Comparison of ENCODE assay signal across 15 cellular contexts in the genomic region with DNA sequence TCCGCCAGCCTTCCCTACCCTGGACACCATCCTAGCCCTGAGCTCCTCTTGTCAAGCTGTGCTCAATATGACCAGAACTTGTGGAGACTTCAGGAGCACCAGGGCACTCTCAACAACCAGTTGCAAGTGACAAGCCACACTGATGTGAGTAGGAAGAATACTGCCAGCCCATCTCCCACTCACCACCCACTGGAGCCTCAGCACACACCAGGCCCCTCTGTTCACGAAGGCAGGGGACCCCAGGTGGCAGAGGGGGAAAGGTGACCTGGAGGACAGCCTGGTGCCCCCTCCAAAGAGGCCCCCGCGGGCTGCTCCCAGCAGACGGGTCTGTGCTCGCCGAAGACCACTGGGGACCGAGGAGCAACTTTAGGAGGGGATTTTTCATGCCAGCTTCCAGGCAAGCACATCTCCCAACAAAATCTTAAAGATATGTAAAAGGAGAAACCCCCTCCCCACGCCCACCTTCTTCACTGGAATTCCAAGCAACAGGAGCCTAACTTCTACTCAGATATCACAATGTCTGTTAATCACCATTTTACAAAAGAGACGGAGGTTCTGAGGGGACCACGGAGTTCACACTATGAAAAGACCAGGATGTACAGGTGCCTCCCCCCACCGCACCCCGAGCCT. TPM values are rescaled to one million over a fixed set of nuclear protein-coding genes. Genes with fewer than 3 reads are reported as not detected.
A peak's percentile ranks its signal among the peaks of the same experiment; 100 is the strongest.
DNase-seq lines count a peak whose midpoint lies in the region; ATAC-seq and TF ChIP-seq lines count a peak whose summit lies in the region.
"Had no signal": no experiment of that assay in that cellular context is flagged by ENCODE, and none has a peak within 500 bp of the region (broad histone marks: within the 10 kb centered on the region; RNA-seq: fewer than 3 reads in every experiment).

No MANE protein-coding gene starts in this region.

- CTCF ChIA-PET in CD8-positive, alpha-beta T cell (lab: Charles Lee) = no interaction called here
- CTCF ChIA-PET in IMR-90 (lab: Yijun Ruan, JAX) = no interaction called here

- no peak overlapping the region for H3K27ac Mint-ChIP-seq in CD8-positive, alpha-beta T cell
- H3K27ac Mint-ChIP-seq in glutamatergic neuron (ENCODE audit: unreplicated experiment) = no peak overlapping the region
- H3K27ac Mint-ChIP-seq in HFFc6 = no peak overlapping the region

- H3K9me3 Mint-ChIP-seq in CD8-positive, alpha-beta T cell = no peaks in the 10 kb centered on the region
- H3K9me3 Mint-ChIP-seq in glutamatergic neuron (ENCODE audit: unreplicated experiment) = no peaks in the 10 kb centered on the region
- H3K9me3 Mint-ChIP-seq in HFFc6 = no peaks in the 10 kb centered on the region

- no peak for TF ChIP-seq RAD21 in IMR-90 (IDR thresholded peaks at IDR 0.05; ENCODE audit: low read length)

- no peaks in the 10 kb centered on the region for H3K36me3 ChIP-seq in CD8-positive, alpha-beta T cell (ENCODE audit: insufficient read depth, low read length)
- H3K36me3 ChIP-seq in IMR-90 (ENCODE audit: control insufficient read depth, insufficient read depth, low read length) = no peaks in the 10 kb centered on the region
- H3K36me3 ChIP-seq in neuronal stem cell (replicated peaks in 1 of 2; ENCODE audit: control insufficient read depth in 2 of 2, insufficient read depth in 2 of 2, low read length in 2 of 2) = no peaks in the 10 kb centered on the region
- no peaks in the 10 kb centered on the region for H3K36me3 ChIP-seq in gastroesophageal sphincter
- no peaks in the 10 kb centered on the region for H3K36me3 ChIP-seq in tibial artery
- H3K36me3 ChIP-seq: prostate gland had no signal

- H3K27ac ChIP-seq in CD8-positive, alpha-beta T cell (ENCODE audit: low read depth, low read length) = no peak overlapping the region
- H3K27ac ChIP-seq in IMR-90 (ENCODE audit: insufficient read depth, low read length) (no peak overlapping the region), neuronal stem cell (replicated peaks; ENCODE audit: low read length) (no peak overlapping the region), gastroesophageal sphincter (no peak overlapping the region), tibial artery (no peak overlapping the region)
- H3K27ac ChIP-seq: C4-2B, HL-60, prostate gland had no signal

- no peak overlapping the region for H2BK5ac ChIP-seq in IMR-90 (ENCODE audit: low read depth, low read length, poor library complexity, severe bottlenecking)
- H2BK5ac ChIP-seq in neuronal stem cell (ENCODE audit: low read length) = no peak overlapping the region

- peak overlapping the region; percentile 23 for H2AFZ ChIP-seq in IMR-90 (replicated peaks; ENCODE audit: low read length, poor library complexity)
- H2AFZ ChIP-seq in neuronal stem cell (ENCODE audit: low read length) = no peak overlapping the region

- H4K91ac ChIP-seq in IMR-90 (ENCODE audit: insufficient read depth, low read depth, low read length) (no peak overlapping the region), neuronal stem cell (ENCODE audit: low read depth, low read length, poor library complexity) (no peak overlapping the region)

- peaks cover 7% of the 10 kb centered on the region for H3K4me1 Mint-ChIP-seq in CD8-positive, alpha-beta T cell (ENCODE audit: low read depth)
- no peaks in the 10 kb centered on the region for H3K4me1 Mint-ChIP-seq in glutamatergic neuron (ENCODE audit: low read depth, unreplicated experiment)
- no peaks in the 10 kb centered on the region for H3K4me1 Mint-ChIP-seq in HFFc6 (ENCODE audit: low read depth)

- H3K4me1 ChIP-seq in CD8-positive, alpha-beta T cell (ENCODE audit: insufficient read depth, low read length) = no peaks in the 10 kb centered on the region
- H3K4me1 ChIP-seq in IMR-90 (ENCODE audit: control insufficient read depth, insufficient read depth, low read length) = no peaks in the 10 kb centered on the region
- peaks cover 0 to 2% of the 10 kb centered on the region in 2 donors for H3K4me1 ChIP-seq in neuronal stem cell (ENCODE audit: control insufficient read depth in 2 of 2, insufficient read depth in 1 of 2, low read depth in 1 of 2, low read length in 2 of 2)
- peaks cover 0 to 14% (median 11%) of the 10 kb centered on the region in 3 donors for H3K4me1 ChIP-seq in gastroesophageal sphincter
- peaks cover 0 to 12% (median 11%) of the 10 kb centered on the region in 4 donors for H3K4me1 ChIP-seq in tibial artery

- H2BK12ac ChIP-seq in neuronal stem cell (ENCODE audit: low read length) = no peak overlapping the region

- peaks cover 39% of the 10 kb centered on the region for H3K27me3 Mint-ChIP-seq in CD8-positive, alpha-beta T cell (ENCODE audit: low read depth)
- peaks cover 8% of the 10 kb centered on the region for H3K27me3 Mint-ChIP-seq in glutamatergic neuron (ENCODE audit: unreplicated experiment)
- H3K27me3 Mint-ChIP-seq in HFFc6 (ENCODE audit: insufficient read depth) = peaks cover 28% of the 10 kb centered on the region

- in situ Hi-C loops in IMR-90 (cut with MboI; ENCODE audit: low sequenced_read_pairs) = no loop called here

- no peak overlapping the region for H4K5ac ChIP-seq in IMR-90 (ENCODE audit: low read depth, low read length)

- intact Hi-C loops in CD8-positive, alpha-beta T cell (cut with DNase I, micrococcal nuclease) = loop anchor here in 1 of 2 experiments (10.0 kb wide), 1 partner anchor 113 kb away; no protein-coding TSS in a partner anchor
- intact Hi-C loops in IMR-90 (cut with micrococcal nuclease) (no loop called here), tibial artery (cut with DNase I; ENCODE audit: low total_unique reads) (no loop called here)

- H3K4me2 ChIP-seq in IMR-90 (ENCODE audit: low read depth, low read length) (no peak overlapping the region), neuronal stem cell (ENCODE audit: insufficient read depth, low read length, poor library complexity, severe bottlenecking) (peak overlapping the region; percentile 100)

- H3K14ac ChIP-seq in IMR-90 (replicated peaks; ENCODE audit: low read depth, low read length) (no peak overlapping the region), neuronal stem cell (ENCODE audit: low read length) (no peak overlapping the region)

- no peak overlapping the region for H3K4me3 ChIP-seq in CD8-positive, alpha-beta T cell (ENCODE audit: low read depth, low read length)
- H3K4me3 ChIP-seq in IMR-90 (ENCODE audit: insufficient read depth, low read depth, low read length) (no peak overlapping the region), neuronal stem cell (ENCODE audit: low read length in 2 of 2) (peak overlapping the region in 1 of 2 donors; percentile 41), gastroesophageal sphincter (no peak overlapping the region), tibial artery (no peak overlapping the region)

- H3K9me3 ChIP-seq in CD8-positive, alpha-beta T cell (ENCODE audit: low read length) = no peaks in the 10 kb centered on the region
- H3K9me3 ChIP-seq in IMR-90 (ENCODE audit: control insufficient read depth, insufficient read depth, low read length) (no peaks in the 10 kb centered on the region), neuronal stem cell (replicated peaks in 1 of 2; ENCODE audit: control insufficient read depth in 2 of 2, insufficient read depth in 1 of 2, low read depth in 1 of 2, low read length in 2 of 2) (peaks cover 0 to 2% of the 10 kb centered on the region in 2 donors), gastroesophageal sphincter (no peaks in the 10 kb centered on the region), tibial artery (no peaks in the 10 kb centered on the region)
- H3K9me3 ChIP-seq: prostate gland had no signal

- H2AK5ac ChIP-seq in IMR-90 (ENCODE audit: low read depth, low read length) (no peak overlapping the region), neuronal stem cell (ENCODE audit: low read depth, low read length) (no peak overlapping the region)

- no peak overlapping the region for H3K56ac ChIP-seq in IMR-90 (ENCODE audit: extremely low read depth, insufficient read depth, low read length)

- H2BK15ac ChIP-seq in IMR-90 (ENCODE audit: low read depth, low read length) = no peak overlapping the region
- no peak overlapping the region for H2BK15ac ChIP-seq in neuronal stem cell (ENCODE audit: low read length)

- no peak for TF ChIP-seq POLR2A in IMR-90 (IDR thresholded peaks at IDR 0.05; ENCODE audit: low read depth, low read length)
- TF ChIP-seq POLR2A in gastroesophageal sphincter (IDR thresholded peaks at IDR 0.05) = no peak

- H3K18ac ChIP-seq in IMR-90 (ENCODE audit: low read depth, low read length) (no peak overlapping the region), neuronal stem cell (ENCODE audit: low read length) (no peak overlapping the region)

- POLR2A ChIA-PET in CD8-positive, alpha-beta T cell (lab: Charles Lee) = no interaction called here
- POLR2A ChIA-PET in IMR-90 (lab: Charles Lee; ENCODE audit: unreplicated experiment) = no interaction called here

- H3K27me3 ChIP-seq in CD8-positive, alpha-beta T cell (ENCODE audit: insufficient read depth, low read length) = peaks cover 9% of the 10 kb centered on the region
- peaks cover 31% of the 10 kb centered on the region for H3K27me3 ChIP-seq in IMR-90 (ENCODE audit: control insufficient read depth, insufficient read depth, low read length)
- H3K27me3 ChIP-seq in neuronal stem cell (ENCODE audit: control insufficient read depth in 3 of 3, insufficient read depth in 3 of 3, low read depth in 1 of 3, low read length in 3 of 3) = peaks cover 5 to 30% (median 17%) of the 10 kb centered on the region in 3 experiments
- peaks cover 89% of the 10 kb centered on the region for H3K27me3 ChIP-seq in gastroesophageal sphincter
- H3K27me3 ChIP-seq in tibial artery = peaks cover 7 to 78% of the 10 kb centered on the region in 2 donors

- no peaks in the 10 kb centered on the region for H4K20me1 ChIP-seq in IMR-90 (ENCODE audit: insufficient read depth, low read length)

- no peak overlapping the region for H2BK20ac ChIP-seq in IMR-90 (ENCODE audit: low read depth, low read length)

- dilution Hi-C loops in IMR-90 (cut with HindIII; ENCODE audit: low sequenced_read_pairs, unreplicated experiment) = no loop called here

- no peak for TF ChIP-seq EP300 in gastroesophageal sphincter (IDR thresholded peaks at IDR 0.05)

- H2BK120ac ChIP-seq in IMR-90 (ENCODE audit: low read depth, low read length) (no peak overlapping the region), neuronal stem cell (ENCODE audit: low read depth, low read length) (no peak overlapping the region)

- H3K4ac ChIP-seq in IMR-90 (ENCODE audit: low read depth, low read length) (no peak overlapping the region), neuronal stem cell (ENCODE audit: low read length) (no peak overlapping the region)

- BruUV-seq in IMR-90 (replicated peaks; lab: Mats Ljungman, UMichigan) = no TSS peak

- H4K8ac ChIP-seq in IMR-90 (ENCODE audit: low read depth in 2 of 2, low read length in 2 of 2) (no peak overlapping the region), neuronal stem cell (ENCODE audit: low read depth, low read length) (no peak overlapping the region)

- peak overlapping the region; percentile 73 for H3K4me3 Mint-ChIP-seq in CD8-positive, alpha-beta T cell
- peak overlapping the region; percentile 91 for H3K4me3 Mint-ChIP-seq in glutamatergic neuron (ENCODE audit: unreplicated experiment)
- H3K4me3 Mint-ChIP-seq in HFFc6 = no peak overlapping the region

- H3K9me1 ChIP-seq in IMR-90 (ENCODE audit: insufficient read depth, low read length) = no peaks in the 10 kb centered on the region

- H3K23ac ChIP-seq in IMR-90 (ENCODE audit: low read depth, low read length) = no peak overlapping the region
- no peak overlapping the region for H3K23ac ChIP-seq in neuronal stem cell (ENCODE audit: low read depth, low read length, poor library complexity)

- H3K9ac ChIP-seq in IMR-90 (ENCODE audit: low read depth, low read length) = no peak overlapping the region
- H3K9ac ChIP-seq in neuronal stem cell (ENCODE audit: low read depth, low read length, poor library complexity) = no peak overlapping the region

- no peak overlapping the region for H2AK9ac ChIP-seq in IMR-90 (replicated peaks; ENCODE audit: low read depth, low read length, poor library complexity)

- H3K36me3 Mint-ChIP-seq in CD8-positive, alpha-beta T cell = no peaks in the 10 kb centered on the region
- H3K36me3 Mint-ChIP-seq in glutamatergic neuron (ENCODE audit: unreplicated experiment) (peaks cover 11% of the 10 kb centered on the region), HFFc6 (ENCODE audit: low read depth) (no peaks in the 10 kb centered on the region)

- WGBS in IMR-90 (ENCODE audit: extremely low coverage in 2 of 2, insufficient read length in 1 of 2), 2 experiments = no CpG with 5 or more reads among the region's 13 CpGs
- no CpG with 5 or more reads among the region's 13 CpGs for WGBS in neuronal stem cell (ENCODE audit: extremely low coverage in 2 of 2, insufficient read length in 2 of 2, insufficient replicate concordance in 1 of 2), 2 donors
- WGBS in gastroesophageal sphincter (ENCODE audit: low coverage in 1 of 2), 2 donors = 3 to 33% methylated on average over 2 to 4 of the region's 13 CpGs

- no peak for TF ChIP-seq CTCF in CD8-positive, alpha-beta T cell (IDR thresholded peaks at IDR 0.05)
- TF ChIP-seq CTCF in IMR-90 (conservative IDR thresholded peaks at IDR 0.05; ENCODE audit: low read depth, low read length) (no peak), glutamatergic neuron (IDR thresholded peaks at IDR 0.05; ENCODE audit: partially characterized antibody, unreplicated experiment) (no peak), HFFc6 (IDR thresholded peaks at IDR 0.05) (no peak), gastroesophageal sphincter (IDR thresholded peaks at IDR 0.05) (no peak), tibial artery (IDR thresholded peaks at IDR 0.05) (no peak)

- DNase-seq in CD8-positive, alpha-beta T cell = no peak
- DNase-seq in IMR-90 (no peak), glutamatergic neuron (no peak), neuronal stem cell (ENCODE audit: low spot score) (no peak), HFFc6 (no peak), tibial artery (no peak)
- DNase-seq: OCI-M1 had no signal

- H3K79me1 ChIP-seq in IMR-90 (ENCODE audit: low read depth in 1 of 2, low read length in 2 of 2) (no peaks in the 10 kb centered on the region), neuronal stem cell (ENCODE audit: low read depth, low read length) (no peaks in the 10 kb centered on the region)

- ATAC-seq in CD8-positive, alpha-beta T cell = no peak
- ATAC-seq in IMR-90 (ENCODE audit: low read depth) (no peak), gastroesophageal sphincter (no peak), GM21737 (IDR thresholded peaks at IDR 0.05; ENCODE audit: unreplicated experiment) (no peak)

RNA-seq across cellular contexts. Expression of a gene that starts 1.0 kb away (rescaled TPM):
- total RNA-seq in CD8-positive, alpha-beta T cell = not detected
- not detected in 2 replicates for total RNA-seq in IMR-90 (2012; rRNA removed)
- polyA plus RNA-seq in IMR-90 (2012; rRNA removed) = not detected in 2 replicates
- polyA plus RNA-seq in IMR-90 (2012; cell fraction: cytosol; rRNA removed) = not detected in 2 replicates
- not detected in 2 replicates for polyA plus RNA-seq in IMR-90 (2012; cell fraction: nucleus; rRNA removed; ENCODE audit: low replicate concordance)
- total RNA-seq in glutamatergic neuron (ENCODE audit: unreplicated experiment) = 0.47 TPM
- 0.13 TPM for polyA plus RNA-seq in neuronal stem cell (2013, experiment 1 of 2)
- polyA plus RNA-seq in neuronal stem cell (2013, experiment 2 of 2) = 0.17 TPM
- total RNA-seq in HFFc6 (2021; fragmentation: NEBNext Ultra II Directional; extraction: Animal tissue kit (Norgen Biotek cat#: 25700)) = not detected
- total RNA-seq in gastroesophageal sphincter = 1 to 10 TPM in 1 of 4 donors, not detected in 3; 1.1 TPM
- total RNA-seq: epithelial cell of proximal tubule, lung microvascular endothelial cell, MCF 10A had no signal
